ENCODE assay signal across 1 cellular context in the genomic region with DNA sequence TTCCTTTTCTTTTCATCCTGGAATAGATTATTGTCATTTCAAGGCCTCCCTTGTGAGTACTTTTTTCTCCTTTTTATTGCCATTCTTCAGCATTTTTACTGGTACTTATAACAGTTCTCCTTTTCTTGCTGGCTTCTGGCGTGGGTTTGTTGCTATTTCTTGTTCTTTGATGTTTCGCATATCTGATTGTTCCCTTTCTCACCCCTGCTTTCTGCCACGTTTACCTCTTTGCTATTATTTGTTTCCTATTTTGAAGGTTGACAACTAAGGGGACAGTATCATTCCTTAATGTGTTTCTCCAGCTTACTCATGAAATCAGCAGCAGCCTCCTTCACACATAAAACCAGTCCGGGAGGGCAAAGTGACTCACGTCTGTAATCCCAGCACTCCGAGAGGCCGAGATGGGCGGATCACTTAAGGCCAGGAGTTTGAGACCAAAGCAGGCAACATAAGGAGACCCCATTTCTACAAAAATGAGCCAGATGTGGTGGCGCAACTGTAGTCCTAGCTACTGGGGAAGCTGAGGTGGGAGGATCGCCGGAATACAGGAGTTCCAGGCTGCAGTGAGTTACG.
TF ChIP-seq lines count a peak whose summit lies in the region.

No MANE protein-coding gene starts in this region.

TF ChIP-seq in GM23338, 12 proteins besides CTCF, POLR2A, EP300 and RAD21 (continued from another document):
- TF ChIP-seq NANOG (IDR thresholded peaks at IDR 0.05; ENCODE audit: borderline replicate concordance) (no peak), EZH2phosphoT487 (IDR thresholded peaks at IDR 0.05; ENCODE audit: unreplicated experiment) (no peak)
- TF ChIP-seq, protein P1, sequence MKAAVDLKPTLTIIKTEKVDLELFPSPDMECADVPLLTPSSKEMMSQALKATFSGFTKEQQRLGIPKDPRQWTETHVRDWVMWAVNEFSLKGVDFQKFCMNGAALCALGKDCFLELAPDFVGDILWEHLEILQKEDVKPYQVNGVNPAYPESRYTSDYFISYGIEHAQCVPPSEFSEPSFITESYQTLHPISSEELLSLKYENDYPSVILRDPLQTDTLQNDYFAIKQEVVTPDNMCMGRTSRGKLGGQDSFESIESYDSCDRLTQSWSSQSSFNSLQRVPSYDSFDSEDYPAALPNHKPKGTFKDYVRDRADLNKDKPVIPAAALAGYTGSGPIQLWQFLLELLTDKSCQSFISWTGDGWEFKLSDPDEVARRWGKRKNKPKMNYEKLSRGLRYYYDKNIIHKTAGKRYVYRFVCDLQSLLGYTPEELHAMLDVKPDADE (IDR thresholded peaks at IDR 0.05): no peak
